ENCODE assay signal across 8 cellular contexts in the genomic region with DNA sequence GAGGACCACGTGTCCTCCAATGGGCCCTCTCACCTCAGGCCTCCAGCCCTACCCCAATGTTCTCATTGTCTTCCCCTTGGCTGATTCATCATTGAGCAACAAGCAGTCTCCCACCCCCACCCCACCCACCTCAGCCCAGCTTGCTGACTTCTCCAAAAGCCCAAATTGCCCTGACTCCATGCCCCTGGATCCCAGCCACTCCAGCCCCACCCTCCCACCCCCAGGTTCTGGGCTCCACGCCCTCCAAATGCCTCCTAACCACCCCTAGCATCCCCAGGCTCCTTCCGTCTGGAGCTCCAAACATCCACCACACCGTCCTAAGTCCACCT. TPM values are rescaled to one million over a fixed set of nuclear protein-coding genes. Genes with fewer than 3 reads are reported as not detected.
A peak's percentile ranks its signal among the peaks of the same experiment; 100 is the strongest.
DNase-seq lines count a peak whose midpoint lies in the region; ATAC-seq and TF ChIP-seq lines count a peak whose summit lies in the region.
"Had no signal": no experiment of that assay in that cellular context is flagged by ENCODE, and none has a peak within 500 bp of the region (broad histone marks: within the 10 kb centered on the region; RNA-seq: fewer than 3 reads in every experiment).

No MANE protein-coding gene starts in this region.

- peak; percentile 17 for ATAC-seq in PC-3
- ATAC-seq in body of pancreas, result no peak

- H3K9me2 ChIP-seq in PC-3 (replicated peaks; ENCODE audit: low read length), result no peaks in the 10 kb centered on the region

- peak overlapping the region; percentile 100 for H3K27ac ChIP-seq in PC-3 (ENCODE audit: low read length)
- peak overlapping the region; percentile 76 to 95 for H3K27ac ChIP-seq in tibial artery
- H3K27ac ChIP-seq in body of pancreas, result peak overlapping the region in 1 of 4 donors; percentile 81

- no TSS peak for BruUV-seq in PC-3 (replicated peaks; lab: Mats Ljungman, UMichigan)

- no peak for TF ChIP-seq POLR2A in body of pancreas (IDR thresholded peaks at IDR 0.05)

- H3K4me3 ChIP-seq in PC-3 (ENCODE audit: low read length) (peak overlapping the region; percentile 93), fibroblast of villous mesenchyme (ENCODE audit: low read depth, low read length) (peak overlapping the region; percentile 62), tibial artery (peak overlapping the region; percentile 67 to 71), body of pancreas (no peak overlapping the region)

- H3K36me3 ChIP-seq in PC-3 (ENCODE audit: low read depth, low read length), result peaks cover 28% of the 10 kb centered on the region
- peaks cover 13 to 21% (median 13%) of the 10 kb centered on the region in 3 donors for H3K36me3 ChIP-seq in tibial artery
- no peaks in the 10 kb centered on the region for H3K36me3 ChIP-seq in body of pancreas (replicated peaks in 1 of 2; ENCODE audit: insufficient read depth in 1 of 2, low read depth in 2 of 2)

- intact Hi-C loops in PC-3 (cut with micrococcal nuclease), result no loop called here
- intact Hi-C loops in tibial artery (cut with DNase I; ENCODE audit: low total_unique reads), result no loop called here
- intact Hi-C loops in body of pancreas (cut with DNase I), result loop anchor here (5.0 kb wide), 1 partner anchor 34 kb away; no protein-coding TSS in a partner anchor

- H3K27me3 ChIP-seq in PC-3 (ENCODE audit: low read length) (no peaks in the 10 kb centered on the region), tibial artery (no peaks in the 10 kb centered on the region), body of pancreas (no peaks in the 10 kb centered on the region)

- H3K4me1 Mint-ChIP-seq in glutamatergic neuron (ENCODE audit: low read depth, unreplicated experiment), result peaks cover 13% of the 10 kb centered on the region

- H3K4me2 ChIP-seq in PC-3 (ENCODE audit: low read length), result peak overlapping the region; percentile 95

- H2AFZ ChIP-seq in PC-3 (ENCODE audit: low read length), result no peak overlapping the region

- H3K9me3 ChIP-seq in PC-3 (ENCODE audit: low read length) (no peaks in the 10 kb centered on the region), tibial artery (no peaks in the 10 kb centered on the region), body of pancreas (no peaks in the 10 kb centered on the region)

- no peaks in the 10 kb centered on the region for H4K20me1 ChIP-seq in PC-3 (ENCODE audit: low read length)

- H3K4me1 ChIP-seq in PC-3 (ENCODE audit: insufficient read depth, low read length), result peaks cover 69% of the 10 kb centered on the region
- H3K4me1 ChIP-seq in tibial artery, result peaks cover 0 to 58% (median 35%) of the 10 kb centered on the region in 4 donors
- H3K4me1 ChIP-seq in body of pancreas, result peaks cover 50% of the 10 kb centered on the region

- no peak overlapping the region for H3K4me3 Mint-ChIP-seq in glutamatergic neuron (ENCODE audit: unreplicated experiment)
- H3K4me3 Mint-ChIP-seq: activated naive CD8-positive, alpha-beta T cell had no signal

- H3K9me3 Mint-ChIP-seq in glutamatergic neuron (ENCODE audit: unreplicated experiment), result peaks cover 11% of the 10 kb centered on the region

- H3F3A ChIP-seq in PC-3 (ENCODE audit: low read length, unreplicated experiment), result peaks cover 27% of the 10 kb centered on the region

- H3K36me3 Mint-ChIP-seq in glutamatergic neuron (ENCODE audit: unreplicated experiment), result no peaks in the 10 kb centered on the region
- H3K36me3 Mint-ChIP-seq: activated naive CD8-positive, alpha-beta T cell had no signal

- H3K79me2 ChIP-seq in PC-3 (ENCODE audit: low read length), result peaks cover 89% of the 10 kb centered on the region

- TF ChIP-seq CTCF in PC-3 (conservative IDR thresholded peaks at IDR 0.05; ENCODE audit: low read depth, low read length) (no peak), fibroblast of villous mesenchyme (IDR thresholded peaks at IDR 0.05; ENCODE audit: insufficient read depth, low read depth, low read length) (no peak), tibial artery (IDR thresholded peaks at IDR 0.05) (no peak), body of pancreas (IDR thresholded peaks at IDR 0.05) (no peak), glutamatergic neuron (IDR thresholded peaks at IDR 0.05; ENCODE audit: partially characterized antibody, unreplicated experiment) (no peak)

- H3K27ac Mint-ChIP-seq in glutamatergic neuron (ENCODE audit: unreplicated experiment), result no peak overlapping the region
- H3K27ac Mint-ChIP-seq: activated naive CD8-positive, alpha-beta T cell had no signal

- peaks cover 10% of the 10 kb centered on the region for H3K27me3 Mint-ChIP-seq in glutamatergic neuron (ENCODE audit: unreplicated experiment)
- H3K27me3 Mint-ChIP-seq: activated naive CD8-positive, alpha-beta T cell had no signal

- DNase-seq in PC-3, result peak; percentile 94
- no peak for DNase-seq in fibroblast of villous mesenchyme (ENCODE audit: low read depth)
- DNase-seq in tibial artery, result no peak
- no peak for DNase-seq in body of pancreas
- DNase-seq in SKM-1 treated with dmso at 0.1 percent for 144 hours (lab: John Stamatoyannopoulos, UW; ENCODE audit: unreplicated experiment), result no peak
- DNase-seq in glutamatergic neuron, result no peak
- DNase-seq: NCI-H1417 treated with DMSO at 0.1 percent for 48 hours had no signal

- CTCF ChIA-PET in PC-3 (lab: Charles Lee), result interaction anchor here (0.9 to 2.5 kb wide), 2 partner anchors 17 to 39 kb away, joined by 4 to 9 read pairs; partner anchors contain the start of gene S100A13

- peak overlapping the region; percentile 97 for H3K9ac ChIP-seq in PC-3 (ENCODE audit: low read length)

- POLR2A ChIA-PET in PC-3 (lab: Charles Lee; ENCODE audit: unreplicated experiment), result interaction anchor here (0.6 to 2.0 kb wide), 6 partner anchors 16 to 161 kb away, joined by 3 to 8 read pairs (median 6); partner anchors contain the start of genes CHTOP and S100A13

- 67 to 90% methylated on average over 4 of the region's 4 CpGs for WGBS in body of pancreas, 2 donors

RNA-seq across cellular contexts. Expression of gene S100A16, which starts 1.9 kb away (rescaled TPM):
- 1,254 and 1,288 TPM in 2 replicates for total RNA-seq in PC-3 (2014; rRNA removed)
- total RNA-seq in fibroblast of villous mesenchyme, result 159 and 206 TPM in 2 replicates
- total RNA-seq in body of pancreas, result 10 to 100 TPM; 20.1 to 42.5 TPM
- total RNA-seq in glutamatergic neuron (ENCODE audit: unreplicated experiment), result 1.1 TPM

RNA-seq across cellular contexts. Expression of gene S100A14, which starts 5.1 kb away (rescaled TPM):
- 462 and 536 TPM in 2 replicates for total RNA-seq in PC-3 (2014; rRNA removed)
- total RNA-seq in fibroblast of villous mesenchyme, result not detected in 2 replicates
- 10 to 100 TPM; 12.2 to 30.4 TPM for total RNA-seq in body of pancreas
- total RNA-seq in glutamatergic neuron (ENCODE audit: unreplicated experiment), result not detected

RNA-seq across cellular contexts. Expression of gene S100A13, which starts 16.3 kb away (rescaled TPM):
- 307 and 350 TPM in 2 replicates for total RNA-seq in PC-3 (2014; rRNA removed)
- total RNA-seq in fibroblast of villous mesenchyme, result 160 and 178 TPM in 2 replicates
- 10 to 100 TPM; 65.3 to 88.7 TPM for total RNA-seq in body of pancreas
- total RNA-seq in glutamatergic neuron (ENCODE audit: unreplicated experiment), result 92.8 TPM

RNA-seq across cellular contexts. Expression of gene S100A1, which starts 17.2 kb away (rescaled TPM):
- total RNA-seq in PC-3 (2014; rRNA removed), result 0.29 TPM in 1 of 2 replicates, not detected in the other
- not detected in 2 replicates for total RNA-seq in fibroblast of villous mesenchyme
- 10 to 100 TPM in 1 of 2 donors, 1 to 10 TPM in 1; 7.3 to 57.0 TPM for total RNA-seq in body of pancreas
- total RNA-seq in glutamatergic neuron (ENCODE audit: unreplicated experiment), result 35.4 TPM

RNA-seq across cellular contexts. Expression of gene CHTOP, which starts 22.9 kb away (rescaled TPM):
- 101 and 112 TPM in 2 replicates for total RNA-seq in PC-3 (2014; rRNA removed)
- total RNA-seq in fibroblast of villous mesenchyme, result 41.9 and 47.9 TPM in 2 replicates
- 10 to 100 TPM; 62.3 to 68.0 TPM for total RNA-seq in body of pancreas
- total RNA-seq in glutamatergic neuron (ENCODE audit: unreplicated experiment), result 84.7 TPM

Comparison
In these comparisons a context has a peak if more than half of its experiments do, and no peak if none do; other contexts are left out.
1. H3K4me3 ChIP-seq: peak in PC-3 (single experiment), fibroblast of villous mesenchyme (single experiment) and tibial artery (2 of 2); none in body of pancreas (0 of 2).
2. RNA of gene S100A16, which starts 1.9 kb away (total RNA-seq): 1,254 to 1,288 TPM in PC-3, 159 to 206 TPM in fibroblast of villous mesenchyme and 20.1 to 42.5 TPM in body of pancreas; 1.1 TPM in glutamatergic neuron (single experiment); every median in the first group is over 10 times any median in the second.
3. RNA of gene S100A14, which starts 5.1 kb away (total RNA-seq): 462 to 536 TPM in PC-3; 12.2 to 30.4 TPM in body of pancreas, not detected in fibroblast of villous mesenchyme and not detected in glutamatergic neuron (single experiment); every median in the first group is over 10 times any median in the second.